In genomic region chr15:80309769-80310384, GRCh38 we compare ENCODE assay signal across 8 cellular contexts. TPM values are rescaled to one million over a fixed set of nuclear protein-coding genes. Genes with fewer than 3 reads are reported as not detected.
DNase-seq lines count a peak whose midpoint lies in the region; ATAC-seq and TF ChIP-seq lines count a peak whose summit lies in the region.
"Had no signal": no experiment of that assay in that cellular context is flagged by ENCODE, and none has a peak within 500 bp of the region (broad histone marks: within the 10 kb centered on the region; RNA-seq: fewer than 3 reads in every experiment).

No MANE protein-coding gene starts in this region.

- H3K9me3 ChIP-seq in mucosa of descending colon (no peaks in the 10 kb centered on the region), Peyer's patch (no peaks in the 10 kb centered on the region)

- TF ChIP-seq POLR2A in Peyer's patch (IDR thresholded peaks at IDR 0.05), result no peak

- H3K36me3 ChIP-seq in mucosa of descending colon (ENCODE audit: low read depth), result no peaks in the 10 kb centered on the region
- H3K36me3 ChIP-seq in Peyer's patch, result no peaks in the 10 kb centered on the region

- intact Hi-C loops in mucosa of descending colon (cut with DNase I, micrococcal nuclease), result no loop called here

- H3K4me3 ChIP-seq in GM12864 (ENCODE audit: low read depth, low read length), result no peak overlapping the region
- no peak overlapping the region for H3K4me3 ChIP-seq in mucosa of descending colon
- no peak overlapping the region for H3K4me3 ChIP-seq in Peyer's patch

- H3K27ac ChIP-seq in epithelial cell of prostate (no peak overlapping the region), Peyer's patch (no peak overlapping the region)

- TF ChIP-seq CTCF in GM12864 (IDR thresholded peaks at IDR 0.05; ENCODE audit: low read depth, low read length, missing control alignments) (peak; percentile 40), progenitor cell of endocrine pancreas (IDR thresholded peaks at IDR 0.05; ENCODE audit: unreplicated experiment) (peak; percentile 71), mucosa of descending colon (IDR thresholded peaks at IDR 0.05) (no peak), Peyer's patch (IDR thresholded peaks at IDR 0.05) (peak in 3 of 6 experiments; percentile 24 to 40 (median 34))

- ATAC-seq in mucosa of descending colon, result no peak

- H3K27ac Mint-ChIP-seq in progenitor cell of endocrine pancreas, result peak overlapping the region; percentile 72

- peaks cover 11% of the 10 kb centered on the region for H3K4me1 Mint-ChIP-seq in progenitor cell of endocrine pancreas (ENCODE audit: low read depth)

- DNase-seq in GM12864 (ENCODE audit: low read depth), result no peak
- peak; percentile 9 for DNase-seq in NAMALWA (ENCODE audit: low spot score)
- peak; percentile 1 for DNase-seq in epithelial cell of prostate (ENCODE audit: low read depth, low spot score)
- no peak for DNase-seq in progenitor cell of endocrine pancreas (ENCODE audit: low spot score, unreplicated experiment)
- no peak for DNase-seq in stimulated activated CD4-positive, alpha-beta T cell treated with anti-CD3 and anti-CD28 coated beads, Interleukin-4, amount 100 ng/mL, for 24 hours
- DNase-seq in mucosa of descending colon, result no peak
- no peak for DNase-seq in Peyer's patch

- no peaks in the 10 kb centered on the region for H3K9me3 Mint-ChIP-seq in progenitor cell of endocrine pancreas (ENCODE audit: low read depth)

- no peak overlapping the region for H3K4me3 Mint-ChIP-seq in progenitor cell of endocrine pancreas (ENCODE audit: low read depth)

- no peaks in the 10 kb centered on the region for H3K27me3 ChIP-seq in Peyer's patch

- H3K4me1 ChIP-seq in mucosa of descending colon (ENCODE audit: low read depth) (no peaks in the 10 kb centered on the region), Peyer's patch (no peaks in the 10 kb centered on the region)

- no peaks in the 10 kb centered on the region for H3K36me3 Mint-ChIP-seq in progenitor cell of endocrine pancreas (ENCODE audit: insufficient read depth)

- peaks cover 7% of the 10 kb centered on the region for H3K27me3 Mint-ChIP-seq in progenitor cell of endocrine pancreas

RNA-seq across cellular contexts. Expression of gene CTXND1, which starts 57.9 kb away (rescaled TPM):
- total RNA-seq in progenitor cell of endocrine pancreas, result 1.1 TPM in 2 replicates
- under 1 TPM; 0.09 to 0.70 (median 0.19) TPM for total RNA-seq in mucosa of descending colon
- 1 to 10 TPM in 1 of 4 donors, under 1 TPM in 2, not detected in 1; 0.53 to 5.0 (median 0.54) TPM for total RNA-seq in Peyer's patch
- total RNA-seq: HT1080 had no signal

Comparison
In these comparisons a context has a peak if more than half of its experiments do, and no peak if none do; other contexts are left out.
1. DNase-seq: peak in NAMALWA (single experiment) and epithelial cell of prostate (single experiment); none in GM12864 (single experiment), progenitor cell of endocrine pancreas (single experiment), stimulated activated CD4-positive, alpha-beta T cell treated with anti-CD3 and anti-CD28 coated beads, Interleukin-4, amount 100 ng/mL, for 24 hours (single experiment), mucosa of descending colon (0 of 3) and Peyer's patch (0 of 3).